In genomic region chr12:6312529-6313325, GRCh38 we compare ENCODE assay signal across 8 cellular contexts. TPM values are rescaled to one million over a fixed set of nuclear protein-coding genes. Genes with fewer than 3 reads are reported as not detected.
DNase-seq lines count a peak whose midpoint lies in the region; ATAC-seq and TF ChIP-seq lines count a peak whose summit lies in the region.

No MANE protein-coding gene starts in this region.

- H3K4me1 ChIP-seq in adipocyte (ENCODE audit: control insufficient read depth, insufficient read depth, low read length) (peaks cover 57% of the 10 kb centered on the region), neural progenitor cell (peaks cover 17% of the 10 kb centered on the region)

- H3K4me1 Mint-ChIP-seq in activated CD4-positive, alpha-beta memory T cell treated with anti-CD3 and anti-CD28 coated beads for 36 hours (ENCODE audit: low read depth): peaks cover 8% of the 10 kb centered on the region
- H3K4me1 Mint-ChIP-seq in activated CD4-positive, alpha-beta memory T cell treated with anti-CD3 and anti-CD28 coated beads, Interleukin-2, amount 10 ng/mL, durations not matched to agents 7 days and 5 days: peaks cover 4% of the 10 kb centered on the region
- peaks cover 30% of the 10 kb centered on the region for H3K4me1 Mint-ChIP-seq in neural progenitor cell

- H3K4me2 ChIP-seq in neural progenitor cell: no peak overlapping the region

- H3K36me3 ChIP-seq in adipocyte (ENCODE audit: control insufficient read depth, insufficient read depth, low read length, severe bottlenecking) (peaks cover 8% of the 10 kb centered on the region), neural progenitor cell (no peaks in the 10 kb centered on the region)

- H3K27ac Mint-ChIP-seq in activated CD4-positive, alpha-beta memory T cell treated with anti-CD3 and anti-CD28 coated beads for 36 hours: no peak overlapping the region
- no peak overlapping the region for H3K27ac Mint-ChIP-seq in activated CD4-positive, alpha-beta memory T cell treated with anti-CD3 and anti-CD28 coated beads, Interleukin-2, amount 10 ng/mL, durations not matched to agents 7 days and 5 days
- H3K27ac Mint-ChIP-seq in neural progenitor cell: no peak overlapping the region

- peak overlapping the region; percentile 45 for H3K4me3 ChIP-seq in adipocyte (ENCODE audit: low read length)
- no peak overlapping the region for H3K4me3 ChIP-seq in neural progenitor cell

- CTCF ChIA-PET in activated CD4-positive, alpha-beta memory T cell treated with anti-CD3 and anti-CD28 coated beads for 36 hours (lab: Charles Lee): no interaction called here
- CTCF ChIA-PET in activated CD4-positive, alpha-beta memory T cell treated with anti-CD3 and anti-CD28 coated beads, Interleukin-2, amount 10 ng/mL, durations not matched to agents 7 days and 5 days (lab: Charles Lee): no interaction called here

- POLR2A ChIA-PET in activated CD4-positive, alpha-beta memory T cell treated with anti-CD3 and anti-CD28 coated beads for 36 hours (lab: Charles Lee): no interaction called here
- POLR2A ChIA-PET in activated CD4-positive, alpha-beta memory T cell treated with anti-CD3 and anti-CD28 coated beads, Interleukin-2, amount 10 ng/mL, durations not matched to agents 7 days and 5 days (lab: Charles Lee): no interaction called here

- H3K4me3 Mint-ChIP-seq in activated CD4-positive, alpha-beta memory T cell treated with anti-CD3 and anti-CD28 coated beads for 36 hours: no peak overlapping the region
- H3K4me3 Mint-ChIP-seq in activated CD4-positive, alpha-beta memory T cell treated with anti-CD3 and anti-CD28 coated beads, Interleukin-2, amount 10 ng/mL, durations not matched to agents 7 days and 5 days: no peak overlapping the region
- no peak overlapping the region for H3K4me3 Mint-ChIP-seq in neural progenitor cell

- H4K20me1 ChIP-seq in neural progenitor cell (ENCODE audit: low read depth): no peaks in the 10 kb centered on the region

- H3K9me3 Mint-ChIP-seq in activated CD4-positive, alpha-beta memory T cell treated with anti-CD3 and anti-CD28 coated beads for 36 hours: no peaks in the 10 kb centered on the region
- no peaks in the 10 kb centered on the region for H3K9me3 Mint-ChIP-seq in activated CD4-positive, alpha-beta memory T cell treated with anti-CD3 and anti-CD28 coated beads, Interleukin-2, amount 10 ng/mL, durations not matched to agents 7 days and 5 days
- no peaks in the 10 kb centered on the region for H3K9me3 Mint-ChIP-seq in neural progenitor cell

- no peaks in the 10 kb centered on the region for H3K79me2 ChIP-seq in neural progenitor cell (ENCODE audit: low read depth)

- H3K27me3 Mint-ChIP-seq in activated CD4-positive, alpha-beta memory T cell treated with anti-CD3 and anti-CD28 coated beads for 36 hours: peaks cover 8% of the 10 kb centered on the region
- H3K27me3 Mint-ChIP-seq in activated CD4-positive, alpha-beta memory T cell treated with anti-CD3 and anti-CD28 coated beads, Interleukin-2, amount 10 ng/mL, durations not matched to agents 7 days and 5 days: peaks cover 23% of the 10 kb centered on the region
- peaks cover 11% of the 10 kb centered on the region for H3K27me3 Mint-ChIP-seq in neural progenitor cell (ENCODE audit: insufficient read depth, low read depth)

- intact Hi-C loops in activated CD4-positive, alpha-beta memory T cell treated with anti-CD3 and anti-CD28 coated beads for 36 hours (cut with micrococcal nuclease): no loop called here

- peak; percentile 35 for DNase-seq in activated CD4-positive, alpha-beta memory T cell treated with anti-CD3 and anti-CD28 coated beads for 36 hours
- no peak for DNase-seq in activated CD4-positive, alpha-beta memory T cell treated with anti-CD3 and anti-CD28 coated beads, Interleukin-2, amount 10 ng/mL, durations not matched to agents 7 days and 5 days
- DNase-seq in adipocyte (ENCODE audit: low read depth) (peak; percentile 38), neural progenitor cell (ENCODE audit: low spot score) (peak; percentile 67), NCI-H524 treated with DMSO at 0.1 percent for 48 hours (lab: John Stamatoyannopoulos, UW) (no peak), NCI-H2081 (lab: John Stamatoyannopoulos, UW) (no peak)

- no peak overlapping the region for H3K27ac ChIP-seq in neural progenitor cell

- no peaks in the 10 kb centered on the region for H3K36me3 Mint-ChIP-seq in activated CD4-positive, alpha-beta memory T cell treated with anti-CD3 and anti-CD28 coated beads for 36 hours
- H3K36me3 Mint-ChIP-seq in activated CD4-positive, alpha-beta memory T cell treated with anti-CD3 and anti-CD28 coated beads, Interleukin-2, amount 10 ng/mL, durations not matched to agents 7 days and 5 days (ENCODE audit: low read depth): no peaks in the 10 kb centered on the region
- no peaks in the 10 kb centered on the region for H3K36me3 Mint-ChIP-seq in neural progenitor cell

- H2AFZ ChIP-seq in neural progenitor cell (replicated peaks): peak overlapping the region; percentile 80

- no peaks in the 10 kb centered on the region for H3K27me3 ChIP-seq in adipocyte (replicated peaks; ENCODE audit: control insufficient read depth, insufficient read depth, low read length)
- peaks cover 36% of the 10 kb centered on the region for H3K27me3 ChIP-seq in neural progenitor cell

- H3F3A ChIP-seq in neural progenitor cell (ENCODE audit: low read depth): peaks cover 3% of the 10 kb centered on the region

- ATAC-seq in HG02884 (IDR thresholded peaks at IDR 0.05; ENCODE audit: unreplicated experiment) (peak; percentile 69), GM19328 (IDR thresholded peaks at IDR 0.05; ENCODE audit: unreplicated experiment) (no peak)

- H3K9me3 ChIP-seq in adipocyte (ENCODE audit: control insufficient read depth, low read length) (no peaks in the 10 kb centered on the region), neural progenitor cell (ENCODE audit: low read depth) (no peaks in the 10 kb centered on the region)

- no peak for TF ChIP-seq CTCF in neural progenitor cell (IDR thresholded peaks at IDR 0.05)

- H3K9ac ChIP-seq in adipocyte (ENCODE audit: low read length) (peak overlapping the region; percentile 83), neural progenitor cell (no peak overlapping the region)

RNA-seq across cellular contexts. Expression of gene PLEKHG6, which starts 2.2 kb away (rescaled TPM):
- total RNA-seq in activated CD4-positive, alpha-beta memory T cell treated with anti-CD3 and anti-CD28 coated beads for 36 hours: not detected
- not detected for total RNA-seq in activated CD4-positive, alpha-beta memory T cell treated with anti-CD3 and anti-CD28 coated beads, Interleukin-2, amount 10 ng/mL, durations not matched to agents 7 days and 5 days
- 0.86 and 1.7 TPM in 2 replicates for total RNA-seq in neural progenitor cell (ENCODE audit: low replicate concordance)

RNA-seq across cellular contexts. Expression of gene TNFRSF1A, which starts 29.1 kb away (rescaled TPM):
- 10 to 100 TPM; 47.5 to 49.6 TPM for total RNA-seq in activated CD4-positive, alpha-beta memory T cell treated with anti-CD3 and anti-CD28 coated beads for 36 hours
- total RNA-seq in activated CD4-positive, alpha-beta memory T cell treated with anti-CD3 and anti-CD28 coated beads, Interleukin-2, amount 10 ng/mL, durations not matched to agents 7 days and 5 days: 10 to 100 TPM; 61.5 to 61.9 TPM
- 21.8 and 24.7 TPM in 2 replicates for total RNA-seq in neural progenitor cell (ENCODE audit: low replicate concordance)

Comparison
In these comparisons a context has a peak if more than half of its experiments do, and no peak if none do; other contexts are left out.
1. DNase-seq: peak in activated CD4-positive, alpha-beta memory T cell treated with anti-CD3 and anti-CD28 coated beads for 36 hours (single experiment), adipocyte (single experiment) and neural progenitor cell (single experiment); none in activated CD4-positive, alpha-beta memory T cell treated with anti-CD3 and anti-CD28 coated beads, Interleukin-2, amount 10 ng/mL, durations not matched to agents 7 days and 5 days (single experiment), NCI-H524 treated with DMSO at 0.1 percent for 48 hours (single experiment) and NCI-H2081 (0 of 2).